1 cellular context compared by ENCODE assay signal in the genomic region with DNA sequence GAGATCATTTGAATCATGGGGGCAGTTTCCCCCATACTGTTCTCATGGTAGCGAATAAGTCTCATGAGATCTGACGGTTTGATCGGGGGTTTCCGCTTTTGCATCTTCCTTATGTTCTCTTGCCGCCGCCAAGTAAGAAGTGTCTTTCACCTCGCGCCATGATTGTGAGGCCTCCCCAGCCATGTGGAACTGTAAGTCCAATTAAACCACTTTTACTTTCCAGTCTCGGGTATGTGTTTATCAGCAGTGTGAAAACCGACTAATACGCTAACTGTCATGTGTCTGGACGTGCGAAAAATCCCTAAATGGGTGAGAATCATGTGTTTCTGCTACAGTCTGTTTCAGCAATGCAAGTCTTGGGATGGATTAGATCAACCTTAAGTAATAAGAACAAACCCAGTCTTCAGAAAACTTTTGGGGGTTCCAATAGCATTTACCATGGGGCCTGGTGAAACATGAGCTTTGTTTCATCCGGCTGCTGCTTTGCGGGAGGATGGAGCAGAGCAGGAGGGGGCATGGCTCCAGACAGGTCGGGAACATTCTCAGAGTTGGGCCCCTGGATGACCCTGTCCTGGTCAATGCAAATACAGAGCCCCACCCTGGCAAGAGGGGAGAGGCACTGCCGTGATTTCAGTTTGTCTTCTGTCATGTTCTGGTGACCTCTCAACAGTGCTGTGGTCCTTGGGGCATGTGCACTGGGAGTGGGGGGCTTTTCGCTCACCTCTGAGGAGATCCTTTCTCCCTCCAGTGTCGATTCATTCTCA.
TF ChIP-seq lines count a peak whose summit lies in the region.

No MANE protein-coding gene starts in this region.

TF ChIP-seq in H1, 55 proteins besides CTCF, POLR2A, EP300 and RAD21 (continued from another document):
- no peak for TF ChIP-seq BACH1 (IDR thresholded peaks at IDR 0.05; ENCODE audit: low read length)
- TF ChIP-seq NRF1 (IDR thresholded peaks at IDR 0.05; ENCODE audit: low read depth, low read length), result no peak
- TF ChIP-seq CEBPB (IDR thresholded peaks at IDR 0.05; ENCODE audit: low read depth, low read length), result no peak
- TF ChIP-seq, protein P1, sequence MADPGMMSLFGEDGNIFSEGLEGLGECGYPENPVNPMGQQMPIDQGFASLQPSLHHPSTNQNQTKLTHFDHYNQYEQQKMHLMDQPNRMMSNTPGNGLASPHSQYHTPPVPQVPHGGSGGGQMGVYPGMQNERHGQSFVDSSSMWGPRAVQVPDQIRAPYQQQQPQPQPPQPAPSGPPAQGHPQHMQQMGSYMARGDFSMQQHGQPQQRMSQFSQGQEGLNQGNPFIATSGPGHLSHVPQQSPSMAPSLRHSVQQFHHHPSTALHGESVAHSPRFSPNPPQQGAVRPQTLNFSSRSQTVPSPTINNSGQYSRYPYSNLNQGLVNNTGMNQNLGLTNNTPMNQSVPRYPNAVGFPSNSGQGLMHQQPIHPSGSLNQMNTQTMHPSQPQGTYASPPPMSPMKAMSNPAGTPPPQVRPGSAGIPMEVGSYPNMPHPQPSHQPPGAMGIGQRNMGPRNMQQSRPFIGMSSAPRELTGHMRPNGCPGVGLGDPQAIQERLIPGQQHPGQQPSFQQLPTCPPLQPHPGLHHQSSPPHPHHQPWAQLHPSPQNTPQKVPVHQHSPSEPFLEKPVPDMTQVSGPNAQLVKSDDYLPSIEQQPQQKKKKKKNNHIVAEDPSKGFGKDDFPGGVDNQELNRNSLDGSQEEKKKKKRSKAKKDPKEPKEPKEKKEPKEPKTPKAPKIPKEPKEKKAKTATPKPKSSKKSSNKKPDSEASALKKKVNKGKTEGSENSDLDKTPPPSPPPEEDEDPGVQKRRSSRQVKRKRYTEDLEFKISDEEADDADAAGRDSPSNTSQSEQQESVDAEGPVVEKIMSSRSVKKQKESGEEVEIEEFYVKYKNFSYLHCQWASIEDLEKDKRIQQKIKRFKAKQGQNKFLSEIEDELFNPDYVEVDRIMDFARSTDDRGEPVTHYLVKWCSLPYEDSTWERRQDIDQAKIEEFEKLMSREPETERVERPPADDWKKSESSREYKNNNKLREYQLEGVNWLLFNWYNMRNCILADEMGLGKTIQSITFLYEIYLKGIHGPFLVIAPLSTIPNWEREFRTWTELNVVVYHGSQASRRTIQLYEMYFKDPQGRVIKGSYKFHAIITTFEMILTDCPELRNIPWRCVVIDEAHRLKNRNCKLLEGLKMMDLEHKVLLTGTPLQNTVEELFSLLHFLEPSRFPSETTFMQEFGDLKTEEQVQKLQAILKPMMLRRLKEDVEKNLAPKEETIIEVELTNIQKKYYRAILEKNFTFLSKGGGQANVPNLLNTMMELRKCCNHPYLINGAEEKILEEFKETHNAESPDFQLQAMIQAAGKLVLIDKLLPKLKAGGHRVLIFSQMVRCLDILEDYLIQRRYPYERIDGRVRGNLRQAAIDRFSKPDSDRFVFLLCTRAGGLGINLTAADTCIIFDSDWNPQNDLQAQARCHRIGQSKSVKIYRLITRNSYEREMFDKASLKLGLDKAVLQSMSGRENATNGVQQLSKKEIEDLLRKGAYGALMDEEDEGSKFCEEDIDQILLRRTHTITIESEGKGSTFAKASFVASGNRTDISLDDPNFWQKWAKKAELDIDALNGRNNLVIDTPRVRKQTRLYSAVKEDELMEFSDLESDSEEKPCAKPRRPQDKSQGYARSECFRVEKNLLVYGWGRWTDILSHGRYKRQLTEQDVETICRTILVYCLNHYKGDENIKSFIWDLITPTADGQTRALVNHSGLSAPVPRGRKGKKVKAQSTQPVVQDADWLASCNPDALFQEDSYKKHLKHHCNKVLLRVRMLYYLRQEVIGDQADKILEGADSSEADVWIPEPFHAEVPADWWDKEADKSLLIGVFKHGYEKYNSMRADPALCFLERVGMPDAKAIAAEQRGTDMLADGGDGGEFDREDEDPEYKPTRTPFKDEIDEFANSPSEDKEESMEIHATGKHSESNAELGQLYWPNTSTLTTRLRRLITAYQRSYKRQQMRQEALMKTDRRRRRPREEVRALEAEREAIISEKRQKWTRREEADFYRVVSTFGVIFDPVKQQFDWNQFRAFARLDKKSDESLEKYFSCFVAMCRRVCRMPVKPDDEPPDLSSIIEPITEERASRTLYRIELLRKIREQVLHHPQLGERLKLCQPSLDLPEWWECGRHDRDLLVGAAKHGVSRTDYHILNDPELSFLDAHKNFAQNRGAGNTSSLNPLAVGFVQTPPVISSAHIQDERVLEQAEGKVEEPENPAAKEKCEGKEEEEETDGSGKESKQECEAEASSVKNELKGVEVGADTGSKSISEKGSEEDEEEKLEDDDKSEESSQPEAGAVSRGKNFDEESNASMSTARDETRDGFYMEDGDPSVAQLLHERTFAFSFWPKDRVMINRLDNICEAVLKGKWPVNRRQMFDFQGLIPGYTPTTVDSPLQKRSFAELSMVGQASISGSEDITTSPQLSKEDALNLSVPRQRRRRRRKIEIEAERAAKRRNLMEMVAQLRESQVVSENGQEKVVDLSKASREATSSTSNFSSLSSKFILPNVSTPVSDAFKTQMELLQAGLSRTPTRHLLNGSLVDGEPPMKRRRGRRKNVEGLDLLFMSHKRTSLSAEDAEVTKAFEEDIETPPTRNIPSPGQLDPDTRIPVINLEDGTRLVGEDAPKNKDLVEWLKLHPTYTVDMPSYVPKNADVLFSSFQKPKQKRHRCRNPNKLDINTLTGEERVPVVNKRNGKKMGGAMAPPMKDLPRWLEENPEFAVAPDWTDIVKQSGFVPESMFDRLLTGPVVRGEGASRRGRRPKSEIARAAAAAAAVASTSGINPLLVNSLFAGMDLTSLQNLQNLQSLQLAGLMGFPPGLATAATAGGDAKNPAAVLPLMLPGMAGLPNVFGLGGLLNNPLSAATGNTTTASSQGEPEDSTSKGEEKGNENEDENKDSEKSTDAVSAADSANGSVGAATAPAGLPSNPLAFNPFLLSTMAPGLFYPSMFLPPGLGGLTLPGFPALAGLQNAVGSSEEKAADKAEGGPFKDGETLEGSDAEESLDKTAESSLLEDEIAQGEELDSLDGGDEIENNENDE (IDR thresholded peaks at IDR 0.05; ENCODE audit: insufficient replicate concordance, low read length), result no peak
- no peak for TF ChIP-seq GTF2F1 (IDR thresholded peaks at IDR 0.05; ENCODE audit: borderline replicate concordance, low read depth, low read length)
- TF ChIP-seq CHD2 (IDR thresholded peaks at IDR 0.05; ENCODE audit: low read length), result no peak
- TF ChIP-seq NANOG (IDR thresholded peaks at IDR 0.05; ENCODE audit: insufficient read depth, low read depth, low read length, poor library complexity, severe bottlenecking), result no peak
- no peak for TF ChIP-seq TEAD4 (IDR thresholded peaks at IDR 0.05; ENCODE audit: low read depth, low read length)
- no peak for TF ChIP-seq ASH2L (IDR thresholded peaks at IDR 0.05; ENCODE audit: low read length)
- TF ChIP-seq CREB1 (IDR thresholded peaks at IDR 0.05), result no peak
- TF ChIP-seq KDM1A (IDR thresholded peaks at IDR 0.05; ENCODE audit: borderline replicate concordance, low read length), result no peak
